23 cellular contexts compared by ENCODE assay signal in the genomic region with DNA sequence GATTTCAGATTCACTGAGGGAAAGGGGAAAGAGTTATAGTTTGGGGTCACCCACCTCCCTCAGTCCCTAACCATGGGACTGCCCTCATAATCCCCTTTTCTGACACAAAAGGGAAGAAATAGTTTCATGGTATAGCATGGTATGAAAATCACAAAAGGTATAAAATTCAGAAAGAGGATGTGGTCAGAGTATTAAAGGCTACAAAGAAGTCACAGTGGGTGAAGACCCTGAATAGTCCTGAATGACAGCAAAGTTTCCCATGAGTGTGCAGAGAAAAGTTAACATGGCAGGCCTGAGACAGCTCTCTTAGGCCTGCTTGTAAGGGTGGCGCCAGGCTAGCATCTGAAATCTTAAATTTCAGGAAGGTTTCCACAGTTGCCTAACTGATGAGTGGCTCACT.
"Had no signal": no experiment of that assay in that cellular context is flagged by ENCODE, and none has a peak within 500 bp of the region (broad histone marks: within the 10 kb centered on the region; RNA-seq: fewer than 3 reads in every experiment).

No MANE protein-coding gene starts in this region.

- H3K27me3 ChIP-seq: body of pancreas, esophagus muscularis mucosa, left lung, ovary, suprapubic skin had no signal

- H3K27ac ChIP-seq: body of pancreas, coronary artery, esophagus muscularis mucosa, left lung, ovary, suprapubic skin had no signal

- H3K4me3 ChIP-seq: body of pancreas, coronary artery, esophagus muscularis mucosa, left lung, ovary, suprapubic skin had no signal

- DNase-seq: activated CD4-positive, alpha-beta T cell treated with anti-CD3 and anti-CD28 coated beads, Interleukin-2, amount 10 ng/mL, durations not matched to agents 24 days and 14 days; activated CD4-positive, CD25-positive, alpha-beta regulatory T cell; activated CD8-positive, alpha-beta memory T cell treated with anti-CD3 and anti-CD28 coated beads, Interleukin-2, amount 50 U/mL, for 4 hours; activated CD8-positive, alpha-beta T cell treated with anti-CD3 and anti-CD28 coated beads, Interleukin-2, amount 10 ng/mL, durations not matched to agents 7 days and 5 days; activated gamma-delta T cell treated with Interleukin-2 at 50 U/mL for 16 hours; activated naive CD8-positive, alpha-beta T cell treated with anti-CD3 and anti-CD28 coated beads for 36 hours; activated T-cell treated with anti-CD3 and anti-CD28 coated beads, Interleukin-2, amount 50 U/mL, for 72 hours; amygdala; body of pancreas; hypothalamus; kidney; left lung; mammary epithelial cell; naive thymus-derived CD4-positive, alpha-beta T cell; ovary; stimulated activated CD4-positive, alpha-beta T cell treated with anti-CD3 and anti-CD28 coated beads, Interleukin-12 subunit alpha, Interleukin-12 subunit beta, amount 100 ng/mL, for 4 hours; stimulated activated CD4-positive, alpha-beta T cell treated with anti-CD3 and anti-CD28 coated beads, Interleukin-2, amount 100 ng/mL, for 48 hours; stimulated activated naive CD8-positive, alpha-beta T cell treated with anti-CD3 and anti-CD28 coated beads, Interleukin-15, Interleukin-2, amounts not matched to agents 100 U/mL and 50 U/mL, for 24 hours; trophoblast cell had no signal

- FAIRE-seq: kidney, TTC549 had no signal

- H3K36me3 ChIP-seq: esophagus muscularis mucosa, left lung, ovary, suprapubic skin had no signal

- H3K4me1 ChIP-seq: left lung, suprapubic skin had no signal

- H3K9me3 ChIP-seq: body of pancreas, esophagus muscularis mucosa, left lung, ovary, suprapubic skin had no signal

- ATAC-seq: activated CD8-positive, alpha-beta T cell treated with anti-CD3 and anti-CD28 coated beads, Interleukin-2, amount 10 ng/mL, durations not matched to agents 7 days and 5 days; activated T-cell treated with anti-CD3 and anti-CD28 coated beads, Interleukin-2, amount 50 U/mL, for 72 hours; body of pancreas; left lung; naive thymus-derived CD4-positive, alpha-beta T cell; stimulated activated naive CD8-positive, alpha-beta T cell treated with anti-CD3 and anti-CD28 coated beads, Interleukin-15, Interleukin-2, amounts not matched to agents 100 U/mL and 50 U/mL, for 24 hours had no signal
